In the genomic region with DNA sequence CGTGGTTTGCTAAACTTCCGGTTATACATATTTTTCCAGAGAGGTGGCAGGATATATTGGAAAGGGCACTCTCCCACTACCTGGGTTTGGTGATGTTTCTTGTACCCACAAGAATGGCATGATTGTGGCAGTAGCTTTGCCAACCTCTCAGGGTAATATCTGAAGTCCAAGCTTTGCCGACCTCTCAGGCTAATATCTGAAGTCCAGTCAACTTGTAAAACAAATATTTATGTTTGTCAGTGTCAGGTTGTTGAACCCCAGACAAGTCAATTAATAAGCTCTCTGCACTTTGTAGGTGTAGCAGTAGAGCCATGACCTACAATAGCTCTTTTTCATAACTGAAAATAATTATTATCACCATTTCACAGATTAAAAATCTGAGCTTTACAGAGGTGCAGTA, we compare ENCODE assay signal across 6 cellular contexts.
"Had no signal": no experiment of that assay in that cellular context is flagged by ENCODE, and none has a peak within 500 bp of the region (broad histone marks: within the 10 kb centered on the region; RNA-seq: fewer than 3 reads in every experiment).

No MANE protein-coding gene starts in this region.

- DNase-seq: IMR-90, KBM-7, KG1 had no signal

- ATAC-seq: K562 had no signal

- H3K4me3 ChIP-seq: K562 had no signal

- FAIRE-seq: HTR-8/SVneo, K562 had no signal

- H3K27ac ChIP-seq: HL-60 had no signal
